Comparison of ENCODE assay signal across 35 cellular contexts in the genomic region with DNA sequence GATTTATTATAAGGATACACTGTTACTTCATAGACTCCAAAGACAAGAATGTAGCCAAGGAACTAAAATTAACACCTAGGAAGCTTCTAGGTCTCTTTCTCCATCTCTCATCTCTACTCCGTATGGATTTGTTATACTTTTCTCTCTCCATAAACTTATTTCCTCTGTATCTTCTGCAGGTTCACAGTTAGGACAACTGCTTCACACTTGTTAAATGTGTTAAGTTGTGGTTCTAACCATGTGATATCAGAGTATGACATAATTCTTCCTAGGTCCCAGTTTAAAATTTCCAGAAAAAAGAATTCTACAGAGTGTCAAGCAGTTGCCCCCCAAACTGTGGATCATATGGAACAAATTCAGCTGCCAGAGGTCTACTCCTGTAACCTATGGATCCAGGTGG.
"Had no signal": no experiment of that assay in that cellular context is flagged by ENCODE, and none has a peak within 500 bp of the region (broad histone marks: within the 10 kb centered on the region; RNA-seq: fewer than 3 reads in every experiment).

No MANE protein-coding gene starts in this region.

- H3K9me3 ChIP-seq: adrenal gland, body of pancreas, breast epithelium had no signal

- H3K4me3 Mint-ChIP-seq: activated B cell treated with CpG ODN at 0.5 μM for 24 hours; activated CD4-positive, alpha-beta memory T cell treated with anti-CD3 and anti-CD28 coated beads for 36 hours; activated CD4-positive, alpha-beta T cell treated with anti-CD3 and anti-CD28 coated beads, Interleukin-2, amount 10 ng/mL, durations not matched to agents 24 days and 14 days; activated CD8-positive, alpha-beta T cell treated with anti-CD3 and anti-CD28 coated beads for 36 hours; activated naive CD4-positive, alpha-beta T cell treated with anti-CD3 and anti-CD28 coated beads for 36 hours; activated naive CD8-positive, alpha-beta T cell treated with anti-CD3 and anti-CD28 coated beads for 36 hours; activated T-cell treated with anti-CD3 and anti-CD28 coated beads, Interleukin-2, amount 50 U/mL, for 4 hours; activated T-cell treated with anti-CD3 and anti-CD28 coated beads, Interleukin-2, amount 50 U/mL, for 72 hours; activated T-helper 1 cell treated with anti-CD3 and anti-CD28 coated beads, Interleukin-12 subunit alpha, Interleukin-12 subunit beta, Interleukin-2, Interleukin-4 antibody, amounts not matched to agents 30 ng/mL and 10 ng/mL and 1 ng/mL, durations not matched to agents 14 hours and 24 hours and 36 hours; activated T-helper 17 cell treated with anti-CD3 and anti-CD28 coated beads, Interleukin-2, amount 50 U/mL, for 72 hours; T-helper 1 cell treated with Interleukin-12 subunit alpha and Interleukin-12 subunit beta and Interleukin-4 antibody, amounts not matched to agents 30 μg/mL and 1 μg/mL, for 36 hours; T-helper 2 cell treated with Interferon-gamma antibody and Interleukin-4, amounts not matched to agents 5 μg/mL and 100 μg/mL, for 36 hours had no signal

- DNase-seq: activated B cell treated with CpG ODN at 0.5 μM for 24 hours; activated CD4-positive, alpha-beta memory T cell treated with anti-CD3 and anti-CD28 coated beads for 36 hours; activated CD4-positive, alpha-beta T cell treated with anti-CD3 and anti-CD28 coated beads for 4 hours; activated CD4-positive, alpha-beta T cell treated with anti-CD3 and anti-CD28 coated beads, Interleukin-2, amount 10 ng/mL, durations not matched to agents 24 days and 14 days; activated CD4-positive, alpha-beta T cell treated with anti-CD3 and anti-CD28 coated beads, Interleukin-2, amount 50 U/mL, for 1 hour; activated CD4-positive, alpha-beta T cell treated with anti-CD3 and anti-CD28 coated beads, Interleukin-2, amount 50 U/mL, for 4 hours; activated CD4-positive, CD25-positive, alpha-beta regulatory T cell treated with anti-CD3 and anti-CD28 coated beads, Interleukin-2, amount 50 U/mL, for 72 hours; activated CD8-positive, alpha-beta memory T cell treated with anti-CD3 and anti-CD28 coated beads, Interleukin-2, amount 50 U/mL, for 4 hours; activated CD8-positive, alpha-beta T cell treated with anti-CD3 and anti-CD28 coated beads for 36 hours; activated effector memory CD4-positive, alpha-beta T cell treated with anti-CD3 and anti-CD28 coated beads, Interleukin-2, amount 50 U/mL, for 16 hours; activated gamma-delta T cell treated with Interleukin-2 at 50 U/mL for 16 hours; activated naive CD4-positive, alpha-beta T cell; activated naive CD4-positive, alpha-beta T cell treated with anti-CD3 and anti-CD28 coated beads for 36 hours; activated naive CD4-positive, alpha-beta T cell treated with anti-CD3 and anti-CD28 coated beads, Interleukin-2, amount 50 U/mL, for 16 hours; activated naive CD8-positive, alpha-beta T cell treated with anti-CD3 and anti-CD28 coated beads for 36 hours; activated T-cell treated with anti-CD3 and anti-CD28 coated beads for 4 hours; activated T-cell treated with anti-CD3 and anti-CD28 coated beads, Interleukin-2, amount 50 U/mL, for 1 hour; activated T-cell treated with anti-CD3 and anti-CD28 coated beads, Interleukin-2, amount 50 U/mL, for 4 hours; activated T-cell treated with anti-CD3 and anti-CD28 coated beads, Interleukin-2, amount 50 U/mL, for 72 hours; adrenal gland; amniotic stem cell; aorta; body of pancreas; brain microvascular endothelial cell; central memory CD4-positive, alpha-beta T cell; T-helper 1 cell; T-helper 2 cell; T-helper 9 cell had no signal

- H3K4me1 Mint-ChIP-seq: activated B cell treated with CpG ODN at 0.5 μM for 24 hours; activated CD4-positive, alpha-beta T cell treated with anti-CD3 and anti-CD28 coated beads, Interleukin-2, amount 10 ng/mL, durations not matched to agents 24 days and 14 days; activated T-helper 17 cell treated with anti-CD3 and anti-CD28 coated beads, Interleukin-2, amount 50 U/mL, for 72 hours had no signal

- H3K4me3 ChIP-seq: adrenal gland, body of pancreas, breast epithelium had no signal

- H3K27ac ChIP-seq: adrenal gland, body of pancreas, brain microvascular endothelial cell, breast epithelium, VCaP had no signal

- ATAC-seq: activated CD8-positive, alpha-beta T cell treated with anti-CD3 and anti-CD28 coated beads for 36 hours; activated naive CD4-positive, alpha-beta T cell treated with anti-CD3 and anti-CD28 coated beads, Interleukin-2, amount 50 U/mL, for 72 hours; activated T-cell treated with anti-CD3 and anti-CD28 coated beads, Interleukin-2, amount 50 U/mL, for 4 hours; activated T-cell treated with anti-CD3 and anti-CD28 coated beads, Interleukin-2, amount 50 U/mL, for 72 hours; activated T-helper 17 cell treated with anti-CD3 and anti-CD28 coated beads, Interleukin-2, amount 50 U/mL, for 72 hours; body of pancreas had no signal

- H3K36me3 ChIP-seq: adrenal gland, brain microvascular endothelial cell, breast epithelium had no signal

- H3K9me3 Mint-ChIP-seq: activated B cell treated with CpG ODN at 0.5 μM for 24 hours; activated CD4-positive, alpha-beta memory T cell treated with anti-CD3 and anti-CD28 coated beads for 36 hours; activated CD4-positive, alpha-beta T cell treated with anti-CD3 and anti-CD28 coated beads, Interleukin-2, amount 10 ng/mL, durations not matched to agents 24 days and 14 days; activated CD8-positive, alpha-beta T cell treated with anti-CD3 and anti-CD28 coated beads for 36 hours; activated naive CD4-positive, alpha-beta T cell treated with anti-CD3 and anti-CD28 coated beads for 36 hours; activated naive CD4-positive, alpha-beta T cell treated with anti-CD3 and anti-CD28 coated beads, Interleukin-2, amount 50 U/mL, for 72 hours; activated naive CD8-positive, alpha-beta T cell treated with anti-CD3 and anti-CD28 coated beads for 36 hours; activated T-cell treated with anti-CD3 and anti-CD28 coated beads, Interleukin-2, amount 50 U/mL, for 4 hours; activated T-cell treated with anti-CD3 and anti-CD28 coated beads, Interleukin-2, amount 50 U/mL, for 72 hours; activated T-helper 1 cell treated with anti-CD3 and anti-CD28 coated beads, Interleukin-12 subunit alpha, Interleukin-12 subunit beta, Interleukin-2, Interleukin-4 antibody, amounts not matched to agents 30 ng/mL and 10 ng/mL and 1 ng/mL, durations not matched to agents 14 hours and 24 hours and 36 hours; activated T-helper 17 cell treated with anti-CD3 and anti-CD28 coated beads, Interleukin-2, amount 50 U/mL, for 72 hours; T-helper 1 cell treated with Interleukin-12 subunit alpha and Interleukin-12 subunit beta and Interleukin-4 antibody, amounts not matched to agents 30 μg/mL and 1 μg/mL, for 36 hours; T-helper 2 cell treated with Interferon-gamma antibody and Interleukin-4, amounts not matched to agents 5 μg/mL and 100 μg/mL, for 36 hours had no signal

- H3K36me3 Mint-ChIP-seq: activated CD4-positive, alpha-beta memory T cell treated with anti-CD3 and anti-CD28 coated beads for 36 hours; activated naive CD4-positive, alpha-beta T cell treated with anti-CD3 and anti-CD28 coated beads, Interleukin-2, amount 50 U/mL, for 72 hours; activated naive CD8-positive, alpha-beta T cell treated with anti-CD3 and anti-CD28 coated beads for 36 hours had no signal

- H3K27me3 ChIP-seq: adrenal gland, body of pancreas, brain microvascular endothelial cell, breast epithelium had no signal

- H3K4me1 ChIP-seq: adrenal gland, body of pancreas, breast epithelium had no signal

- H3K27ac Mint-ChIP-seq: activated B cell treated with CpG ODN at 0.5 μM for 24 hours; activated CD4-positive, alpha-beta memory T cell treated with anti-CD3 and anti-CD28 coated beads for 36 hours; activated CD4-positive, alpha-beta T cell treated with anti-CD3 and anti-CD28 coated beads, Interleukin-2, amount 10 ng/mL, durations not matched to agents 24 days and 14 days; activated CD8-positive, alpha-beta T cell treated with anti-CD3 and anti-CD28 coated beads for 36 hours; activated naive CD4-positive, alpha-beta T cell treated with anti-CD3 and anti-CD28 coated beads for 36 hours; activated naive CD4-positive, alpha-beta T cell treated with anti-CD3 and anti-CD28 coated beads, Interleukin-2, amount 50 U/mL, for 72 hours; activated naive CD8-positive, alpha-beta T cell treated with anti-CD3 and anti-CD28 coated beads for 36 hours; activated T-cell treated with anti-CD3 and anti-CD28 coated beads, Interleukin-2, amount 50 U/mL, for 72 hours; activated T-helper 1 cell treated with anti-CD3 and anti-CD28 coated beads, Interleukin-12 subunit alpha, Interleukin-12 subunit beta, Interleukin-2, Interleukin-4 antibody, amounts not matched to agents 30 ng/mL and 10 ng/mL and 1 ng/mL, durations not matched to agents 14 hours and 24 hours and 36 hours; activated T-helper 17 cell treated with anti-CD3 and anti-CD28 coated beads, Interleukin-2, amount 50 U/mL, for 72 hours; T-helper 1 cell treated with Interleukin-12 subunit alpha and Interleukin-12 subunit beta and Interleukin-4 antibody, amounts not matched to agents 30 μg/mL and 1 μg/mL, for 36 hours; T-helper 2 cell treated with Interferon-gamma antibody and Interleukin-4, amounts not matched to agents 5 μg/mL and 100 μg/mL, for 36 hours had no signal
